ENCODE assay signal across 8 cellular contexts in genomic region chr17:29589524-29590260, GRCh38. TPM values are rescaled to one million over a fixed set of nuclear protein-coding genes. Genes with fewer than 3 reads are reported as not detected.
A peak's percentile ranks its signal among the peaks of the same experiment; 100 is the strongest.
DNase-seq lines count a peak whose midpoint lies in the region; ATAC-seq and TF ChIP-seq lines count a peak whose summit lies in the region.

Gene GIT1 (minus strand): TSS chr17:29589648. CDS start chr17:29589378, 270 bp downstream.

- H3K9ac ChIP-seq in SU-DHL-6 (ENCODE audit: low read length) (peak within 1 kb of the TSS; percentile 88), parathyroid adenoma (peak within 1 kb of the TSS; percentile 49)

- H3K36me3 ChIP-seq in HEK293 (ENCODE audit: control insufficient read depth in 2 of 2, insufficient read depth in 1 of 2, low read length in 2 of 2) = peaks cover 0 to 10% of the 10 kb centered on the region in 2 experiments; a peak in 1 of 3 replicates
- no peaks in the 10 kb centered on the region for H3K36me3 ChIP-seq in SU-DHL-6 (ENCODE audit: low read length)
- H3K36me3 ChIP-seq in cardiac muscle cell = no peaks in the 10 kb centered on the region
- no peaks in the 10 kb centered on the region for H3K36me3 ChIP-seq in parathyroid adenoma (ENCODE audit: control insufficient read depth, insufficient read depth, low read length)

- CTCF ChIA-PET in HEK293 (lab: Yijun Ruan, JAX) = interaction anchor here (1.7 kb wide), 1 partner anchor 220 kb away, joined by 7 read pairs; no protein-coding TSS in a partner anchor

- H3K9me2 ChIP-seq in SU-DHL-6 (replicated peaks; ENCODE audit: insufficient read depth, low read length) = no peaks in the 10 kb centered on the region

- H3K4me1 ChIP-seq in HEK293 (ENCODE audit: control insufficient read depth, insufficient read depth, low read length) = peaks cover 25% of the 10 kb centered on the region
- peaks cover 19% of the 10 kb centered on the region for H3K4me1 ChIP-seq in cardiac muscle cell (ENCODE audit: low read depth)
- peaks cover 35% of the 10 kb centered on the region for H3K4me1 ChIP-seq in parathyroid adenoma

- peak within 1 kb of the TSS; percentile 93 for H3K4me2 ChIP-seq in SU-DHL-6 (ENCODE audit: low read depth, low read length, poor library complexity, severe bottlenecking)
- peak within 1 kb of the TSS; percentile 85 for H3K4me2 ChIP-seq in parathyroid adenoma (ENCODE audit: low read length)

- H4K20me1 ChIP-seq in SU-DHL-6 (ENCODE audit: low read depth, low read length) = no peaks in the 10 kb centered on the region; the same call in 1 of the 2 replicates

- H3K4me3 ChIP-seq in HEK293 (ENCODE audit: low read depth, low read length) (peak within 1 kb of the TSS; percentile 86), SU-DHL-6 (ENCODE audit: insufficient read depth, low read length, poor library complexity, severe bottlenecking) (peak within 1 kb of the TSS; percentile 81), cardiac muscle cell (peak within 1 kb of the TSS; percentile 46), parathyroid adenoma (ENCODE audit: low read depth, low read length) (peak within 1 kb of the TSS; percentile 81)

- DNase-seq in Daoy (ENCODE audit: low read depth) (peak; percentile 92), NCI-H1048 (lab: John Stamatoyannopoulos, UW) (peak; percentile 57), cardiac muscle cell (ENCODE audit: low read depth in 1 of 2, low spot score in 1 of 2) (peak; percentile 91 to 95), type B pancreatic cell (ENCODE audit: extremely low spot score, unreplicated experiment) (peak; percentile 88)
- DNase-seq in activated naive CD8-positive, alpha-beta T cell treated with anti-CD3 and anti-CD28 coated beads, Interleukin-2, amount 50 U/mL, for 24 hours = peak; percentile 83

- H3K9me3 ChIP-seq in HEK293 (ENCODE audit: control insufficient read depth, insufficient read depth, low read depth, low read length) (no peaks in the 10 kb centered on the region), SU-DHL-6 (ENCODE audit: insufficient read depth, low read length) (no peaks in the 10 kb centered on the region), cardiac muscle cell (ENCODE audit: low read depth) (no peaks in the 10 kb centered on the region), parathyroid adenoma (ENCODE audit: control insufficient read depth, low read length) (no peaks in the 10 kb centered on the region)

- H3K27ac Mint-ChIP-seq in activated naive CD8-positive, alpha-beta T cell treated with anti-CD3 and anti-CD28 coated beads, Interleukin-2, amount 50 U/mL, for 24 hours = peak within 1 kb of the TSS; percentile 89
- peak within 1 kb of the TSS; percentile 94 for H3K27ac Mint-ChIP-seq in type B pancreatic cell

- no peaks in the 10 kb centered on the region for H3K9me3 Mint-ChIP-seq in activated naive CD8-positive, alpha-beta T cell treated with anti-CD3 and anti-CD28 coated beads, Interleukin-2, amount 50 U/mL, for 24 hours
- H3K9me3 Mint-ChIP-seq in type B pancreatic cell = no peaks in the 10 kb centered on the region

- peak within 1 kb of the TSS; percentile 86 for H2AFZ ChIP-seq in SU-DHL-6 (ENCODE audit: low read depth, low read length, severe bottlenecking)
- H2AFZ ChIP-seq in parathyroid adenoma = peak within 1 kb of the TSS; percentile 99

- peaks cover 2% of the 10 kb centered on the region for H3K36me3 Mint-ChIP-seq in activated naive CD8-positive, alpha-beta T cell treated with anti-CD3 and anti-CD28 coated beads, Interleukin-2, amount 50 U/mL, for 24 hours (ENCODE audit: low read depth)
- no peaks in the 10 kb centered on the region for H3K36me3 Mint-ChIP-seq in type B pancreatic cell

- peaks cover 27% of the 10 kb centered on the region for H3F3A ChIP-seq in SU-DHL-6 (ENCODE audit: insufficient read depth)

- H3K27me3 ChIP-seq in SU-DHL-6 (ENCODE audit: low read length) (no peaks in the 10 kb centered on the region), cardiac muscle cell (peaks cover 7% of the 10 kb centered on the region), parathyroid adenoma (ENCODE audit: control insufficient read depth, insufficient read depth, low read length) (no peaks in the 10 kb centered on the region)

- H3K79me2 ChIP-seq in SU-DHL-6 (ENCODE audit: insufficient read depth, low read length) (peaks cover 43% of the 10 kb centered on the region), parathyroid adenoma (peaks cover 29% of the 10 kb centered on the region)

- peak within 1 kb of the TSS; percentile 82 for H3K27ac ChIP-seq in HEK293 (ENCODE audit: extremely low read depth, low read depth, low read length)
- H3K27ac ChIP-seq in SU-DHL-6 (ENCODE audit: low read depth, low read length) = peak within 1 kb of the TSS; percentile 78
- H3K27ac ChIP-seq in cardiac muscle cell = no peak within 1 kb of the TSS
- peak within 1 kb of the TSS; percentile 76 for H3K27ac ChIP-seq in parathyroid adenoma

- H3K4me1 Mint-ChIP-seq in activated naive CD8-positive, alpha-beta T cell treated with anti-CD3 and anti-CD28 coated beads, Interleukin-2, amount 50 U/mL, for 24 hours = peaks cover 74% of the 10 kb centered on the region
- peaks cover 24% of the 10 kb centered on the region for H3K4me1 Mint-ChIP-seq in type B pancreatic cell (ENCODE audit: unreplicated experiment)

- POLR2A ChIA-PET in HEK293 (lab: Yijun Ruan, JAX) = interaction anchor here (1.8 kb wide), 1 partner anchor 21 kb away, joined by 8 read pairs; the partner anchor contains the start of gene TP53I13

- TF ChIP-seq CTCF in HEK293 (tag by site-specific recombination; IDR thresholded peaks at IDR 0.05) = no peak
- no peak for TF ChIP-seq CTCF in SU-DHL-6 (IDR thresholded peaks at IDR 0.05; ENCODE audit: insufficient read depth, low read length, poor library complexity, severe bottlenecking)
- TF ChIP-seq CTCF in cardiac muscle cell (IDR thresholded peaks at IDR 0.05; ENCODE audit: low read depth, low read length) = no peak
- TF ChIP-seq CTCF in parathyroid adenoma (IDR thresholded peaks at IDR 0.05) = no peak
- no peak for TF ChIP-seq CTCF in type B pancreatic cell (conservative IDR thresholded peaks at IDR 0.05)

- no peaks in the 10 kb centered on the region for H3K27me3 Mint-ChIP-seq in activated naive CD8-positive, alpha-beta T cell treated with anti-CD3 and anti-CD28 coated beads, Interleukin-2, amount 50 U/mL, for 24 hours
- no peaks in the 10 kb centered on the region for H3K27me3 Mint-ChIP-seq in type B pancreatic cell

- ATAC-seq in activated naive CD8-positive, alpha-beta T cell treated with anti-CD3 and anti-CD28 coated beads, Interleukin-2, amount 50 U/mL, for 24 hours = peak; percentile 58

- peak within 1 kb of the TSS; percentile 93 for H3K4me3 Mint-ChIP-seq in activated naive CD8-positive, alpha-beta T cell treated with anti-CD3 and anti-CD28 coated beads, Interleukin-2, amount 50 U/mL, for 24 hours
- H3K4me3 Mint-ChIP-seq in type B pancreatic cell = peak within 1 kb of the TSS; percentile 92

TF ChIP-seq in HEK293, 187 proteins besides CTCF, POLR2A, EP300 and RAD21 (continues in another document):
- TF ChIP-seq ZNF768 (tag by site-specific recombination; IDR thresholded peaks at IDR 0.05) (no peak), ZBTB21 (tag by site-specific recombination; IDR thresholded peaks at IDR 0.05) (no peak), ZNF560 (tag by site-specific recombination; IDR thresholded peaks at IDR 0.05; ENCODE audit: borderline replicate concordance) (no peak), ZNF518A (tag by site-specific recombination; conservative IDR thresholded peaks at IDR 0.05; ENCODE audit: low read depth) (no peak), ZNF394 (tag by site-specific recombination; IDR thresholded peaks at IDR 0.05; ENCODE audit: borderline replicate concordance) (no peak), ZNF155 (tag by site-specific recombination; IDR thresholded peaks at IDR 0.05) (no peak), HOXA7 (CRISPR knock-in tag; IDR thresholded peaks at IDR 0.05; ENCODE audit: borderline replicate concordance) (no peak), ZNF366 (tag by site-specific recombination; conservative IDR thresholded peaks at IDR 0.05) (peak; percentile 67), ZNF341 (tag by site-specific recombination; IDR thresholded peaks at IDR 0.05; ENCODE audit: low read depth) (no peak), ZBTB20 (tag by site-specific recombination; IDR thresholded peaks at IDR 0.05) (no peak), ZBTB7A (tag by site-specific recombination; IDR thresholded peaks at IDR 0.05; ENCODE audit: low read depth) (peak; percentile 67; the same call in 1 of the 2 replicates)

RNA-seq across cellular contexts. Expression of gene GIT1, which starts in this region (rescaled TPM):
- total RNA-seq in Daoy (2014; rRNA removed; shearing (Covaris generic)) = 22.0 and 23.2 TPM in 2 replicates
- 35.5 and 52.1 TPM in 2 replicates for total RNA-seq in cardiac muscle cell
- polyA plus RNA-seq in cardiac muscle cell = 37.5 and 50.5 TPM in 2 replicates
- total RNA-seq in type B pancreatic cell (ENCODE audit: low replicate concordance) = 44.0 and 66.7 TPM in 2 replicates
